15 cellular contexts compared by ENCODE assay signal in genomic region chr12:131130311-131130911, GRCh38.
A peak's percentile ranks its signal among the peaks of the same experiment; 100 is the strongest.
DNase-seq lines count a peak whose midpoint lies in the region; ATAC-seq, FAIRE-seq and TF ChIP-seq lines count a peak whose summit lies in the region.
"Had no signal": no experiment of that assay in that cellular context is flagged by ENCODE, and none has a peak within 500 bp of the region (broad histone marks: within the 10 kb centered on the region; RNA-seq: fewer than 3 reads in every experiment).

No MANE protein-coding gene starts in this region.

- H3K4me1 Mint-ChIP-seq in Caco-2 (ENCODE audit: low read depth, unreplicated experiment): no peaks in the 10 kb centered on the region
- H3K4me1 Mint-ChIP-seq in T-helper 17 cell: peaks cover 5% of the 10 kb centered on the region

- ATAC-seq in T-helper 17 cell (no peak), sciatic nerve (no peak), HG03175 (IDR thresholded peaks at IDR 0.05; ENCODE audit: unreplicated experiment) (no peak)

- no peak for TF ChIP-seq CTCF in Caco-2 (IDR thresholded peaks at IDR 0.05; ENCODE audit: insufficient read depth in 1 of 2, low read depth in 1 of 2, low read length in 1 of 2, severe bottlenecking in 1 of 2, unreplicated experiment in 1 of 2)
- no peak for TF ChIP-seq CTCF in kidney (IDR thresholded peaks at IDR 0.05; ENCODE audit: borderline replicate concordance, extremely low read depth, insufficient read depth)

- H3K27ac ChIP-seq in kidney (ENCODE audit: low read depth in 2 of 2, low read length in 2 of 2): no peak overlapping the region
- H3K27ac ChIP-seq: C4-2B, KMS-11 had no signal

- DNase-seq in Caco-2 (no peak), T-helper 17 cell (no peak), kidney (peak; percentile 57), sciatic nerve (ENCODE audit: low spot score) (peak; percentile 56), LoVo (ENCODE audit: low spot score) (no peak), GM03348 (ENCODE audit: low spot score) (no peak)
- DNase-seq: DMS 273 treated with DMSO at 0.1 percent for 48 hours, GF-D8, GOT3, NCI-H1092, NCI-H2081 treated with DMSO at 0.1 percent for 48 hours, NCI-H510A treated with DMSO at 0.1 percent for 48 hours had no signal

- no peaks in the 10 kb centered on the region for H3K9me3 ChIP-seq in Caco-2
- H3K9me3 ChIP-seq in T-helper 17 cell (ENCODE audit: control insufficient read depth, low read length, poor library complexity, severe bottlenecking): no peaks in the 10 kb centered on the region
- no peaks in the 10 kb centered on the region for H3K9me3 ChIP-seq in kidney (ENCODE audit: control insufficient read depth in 1 of 2, low read length in 2 of 2)

- intact Hi-C loops in Caco-2 (cut with micrococcal nuclease; ENCODE audit: unreplicated experiment) (no loop called here), kidney (cut with DNase I) (no loop called here), sciatic nerve (cut with DNase I) (no loop called here)

- H3K36me3 Mint-ChIP-seq in Caco-2 (ENCODE audit: insufficient read depth, unreplicated experiment) (no peaks in the 10 kb centered on the region), T-helper 17 cell (ENCODE audit: low read depth) (no peaks in the 10 kb centered on the region)

- POLR2A ChIA-PET in Caco-2 (lab: Charles Lee): no interaction called here

- no peaks in the 10 kb centered on the region for H3K9me3 Mint-ChIP-seq in Caco-2 (ENCODE audit: unreplicated experiment)

- H3K27me3 ChIP-seq in Caco-2 (replicated peaks; ENCODE audit: control insufficient read depth, insufficient read depth, low read length): no peaks in the 10 kb centered on the region

- H3K9ac ChIP-seq in kidney (ENCODE audit: low read length in 2 of 2): no peak overlapping the region
- H3K9ac ChIP-seq: KMS-11 had no signal

- no peaks in the 10 kb centered on the region for H3K36me3 ChIP-seq in Caco-2 (ENCODE audit: control insufficient read depth, insufficient read depth, low read length)
- no peaks in the 10 kb centered on the region for H3K36me3 ChIP-seq in kidney (ENCODE audit: control insufficient read depth in 1 of 2, insufficient read depth in 2 of 2, low read length in 2 of 2)

- CTCF ChIA-PET in Caco-2 (lab: Charles Lee): no interaction called here

- H3K27ac Mint-ChIP-seq in Caco-2 (ENCODE audit: unreplicated experiment) (peak overlapping the region; percentile 20), T-helper 17 cell (peak overlapping the region; percentile 47)

- H3K4me1 ChIP-seq in Caco-2 (no peaks in the 10 kb centered on the region), kidney (ENCODE audit: control insufficient read depth in 1 of 2, insufficient read depth in 1 of 2, low read depth in 1 of 2, low read length in 2 of 2) (peaks cover 0 to 3% of the 10 kb centered on the region in 2 donors)

- peaks cover 4% of the 10 kb centered on the region for H3K27me3 Mint-ChIP-seq in Caco-2 (ENCODE audit: insufficient read depth, unreplicated experiment)
- H3K27me3 Mint-ChIP-seq in T-helper 17 cell: no peaks in the 10 kb centered on the region

- H3K4me3 ChIP-seq in Caco-2 (ENCODE audit: low read depth, low read length) (no peak overlapping the region), kidney (ENCODE audit: low read length in 2 of 2) (no peak overlapping the region)

- no TSS peak for BruUV-seq in Caco-2 (replicated peaks; lab: Mats Ljungman, UMichigan)

- FAIRE-seq in kidney (lab: Jason Lieb, UNC): no peak

- H3K4me3 Mint-ChIP-seq in Caco-2 (ENCODE audit: unreplicated experiment): no peak overlapping the region
- no peak overlapping the region for H3K4me3 Mint-ChIP-seq in T-helper 17 cell

Comparison
In these comparisons a context has a peak if more than half of its experiments do, and no peak if none do; other contexts are left out.
1. DNase-seq: peak in kidney (single experiment) and sciatic nerve (single experiment); none in Caco-2 (0 of 2), T-helper 17 cell (0 of 3), LoVo (single experiment) and GM03348 (single experiment).